Comparison of ENCODE assay signal across 29 cellular contexts in the genomic region with DNA sequence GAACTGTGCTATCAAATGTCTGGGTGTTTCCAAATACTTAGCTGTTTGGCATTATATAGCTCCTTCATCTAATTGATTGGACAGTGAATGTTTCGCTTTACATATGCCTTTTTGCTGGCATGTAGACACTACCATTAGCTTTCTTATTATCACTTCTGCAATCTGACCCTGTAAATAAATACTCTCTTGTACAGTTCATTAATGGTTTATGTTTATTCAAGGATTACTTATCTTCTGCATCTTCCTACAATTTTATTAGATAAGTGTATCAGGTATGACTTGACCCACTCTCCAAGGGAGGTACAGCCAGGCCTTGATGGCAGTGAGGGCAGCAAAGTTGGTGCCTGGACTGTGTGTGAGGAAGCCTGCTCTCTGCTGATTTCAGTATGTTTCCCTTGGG.
"Had no signal": no experiment of that assay in that cellular context is flagged by ENCODE, and none has a peak within 500 bp of the region (broad histone marks: within the 10 kb centered on the region; RNA-seq: fewer than 3 reads in every experiment).

No MANE protein-coding gene starts in this region.

- H3K27me3 ChIP-seq: adrenal gland, body of pancreas, esophagus squamous epithelium, gastroesophageal sphincter, heart right ventricle, hepatocyte had no signal

- H3K4me3 ChIP-seq: adrenal gland, body of pancreas, esophagus squamous epithelium, gastroesophageal sphincter, heart right ventricle, hepatocyte had no signal

- H3K36me3 Mint-ChIP-seq: activated naive CD8-positive, alpha-beta T cell; WTC11 had no signal

- H3K27ac ChIP-seq: adrenal gland, body of pancreas, epithelial cell of prostate, esophagus squamous epithelium, gastroesophageal sphincter, heart right ventricle, hepatocyte had no signal

- H3K4me1 Mint-ChIP-seq: activated CD4-positive, alpha-beta memory T cell treated with anti-CD3 and anti-CD28 coated beads, Interleukin-2, amount 10 ng/mL, durations not matched to agents 7 days and 5 days; activated CD4-positive, alpha-beta T cell treated with anti-CD3 and anti-CD28 coated beads, Interleukin-2, amount 10 ng/mL, durations not matched to agents 7 days and 5 days; activated naive CD8-positive, alpha-beta T cell treated with anti-CD3 and anti-CD28 coated beads, Interleukin-2, amount 50 U/mL, for 24 hours; activated T-helper 17 cell treated with anti-CD3 and anti-CD28 coated beads, Interleukin-2, amount 50 U/mL, for 72 hours; WTC11 had no signal

- ATAC-seq: activated naive CD8-positive, alpha-beta T cell treated with anti-CD3 and anti-CD28 coated beads, Interleukin-2, amount 50 U/mL, for 24 hours; activated T-cell treated with anti-CD3 and anti-CD28 coated beads, Interleukin-2, amount 50 U/mL, for 4 hours; activated T-helper 17 cell treated with anti-CD3 and anti-CD28 coated beads, Interleukin-2, amount 50 U/mL, for 72 hours; body of pancreas; gastroesophageal sphincter; heart right ventricle; WTC11 had no signal

- H3K9me3 Mint-ChIP-seq: activated CD4-positive, alpha-beta memory T cell treated with anti-CD3 and anti-CD28 coated beads, Interleukin-2, amount 10 ng/mL, durations not matched to agents 7 days and 5 days; activated CD4-positive, alpha-beta T cell treated with anti-CD3 and anti-CD28 coated beads, Interleukin-2, amount 10 ng/mL, durations not matched to agents 7 days and 5 days; activated naive CD8-positive, alpha-beta T cell treated with anti-CD3 and anti-CD28 coated beads, Interleukin-2, amount 50 U/mL, for 24 hours; WTC11 had no signal

- H3K4me3 Mint-ChIP-seq: activated CD4-positive, alpha-beta memory T cell treated with anti-CD3 and anti-CD28 coated beads, Interleukin-2, amount 10 ng/mL, durations not matched to agents 7 days and 5 days; activated CD4-positive, alpha-beta T cell treated with anti-CD3 and anti-CD28 coated beads, Interleukin-2, amount 10 ng/mL, durations not matched to agents 7 days and 5 days; activated naive CD8-positive, alpha-beta T cell; activated naive CD8-positive, alpha-beta T cell treated with anti-CD3 and anti-CD28 coated beads, Interleukin-2, amount 50 U/mL, for 24 hours; activated T-cell treated with anti-CD3 and anti-CD28 coated beads, Interleukin-2, amount 50 U/mL, for 4 hours; activated T-helper 17 cell treated with anti-CD3 and anti-CD28 coated beads, Interleukin-2, amount 50 U/mL, for 72 hours; WTC11 had no signal

- H3K27ac Mint-ChIP-seq: activated CD4-positive, alpha-beta memory T cell treated with anti-CD3 and anti-CD28 coated beads, Interleukin-2, amount 10 ng/mL, durations not matched to agents 7 days and 5 days; activated CD4-positive, alpha-beta T cell treated with anti-CD3 and anti-CD28 coated beads, Interleukin-2, amount 10 ng/mL, durations not matched to agents 7 days and 5 days; activated naive CD8-positive, alpha-beta T cell; activated naive CD8-positive, alpha-beta T cell treated with anti-CD3 and anti-CD28 coated beads, Interleukin-2, amount 50 U/mL, for 24 hours; activated T-helper 17 cell treated with anti-CD3 and anti-CD28 coated beads, Interleukin-2, amount 50 U/mL, for 72 hours; WTC11 had no signal

- H3K27me3 Mint-ChIP-seq: activated CD4-positive, alpha-beta memory T cell treated with anti-CD3 and anti-CD28 coated beads, Interleukin-2, amount 10 ng/mL, durations not matched to agents 7 days and 5 days; activated CD4-positive, alpha-beta T cell treated with anti-CD3 and anti-CD28 coated beads, Interleukin-2, amount 10 ng/mL, durations not matched to agents 7 days and 5 days; activated naive CD8-positive, alpha-beta T cell; activated naive CD8-positive, alpha-beta T cell treated with anti-CD3 and anti-CD28 coated beads, Interleukin-2, amount 50 U/mL, for 24 hours; activated T-helper 17 cell treated with anti-CD3 and anti-CD28 coated beads, Interleukin-2, amount 50 U/mL, for 72 hours had no signal

- DNase-seq: activated CD4-positive, alpha-beta memory T cell treated with anti-CD3 and anti-CD28 coated beads, Interleukin-2, amount 10 ng/mL, durations not matched to agents 7 days and 5 days; activated CD4-positive, alpha-beta T cell treated with anti-CD3 and anti-CD28 coated beads for 1 hour; activated CD4-positive, alpha-beta T cell treated with anti-CD3 and anti-CD28 coated beads for 4 hours; activated CD4-positive, alpha-beta T cell treated with anti-CD3 and anti-CD28 coated beads, Interleukin-2, amount 10 ng/mL, durations not matched to agents 7 days and 5 days; activated CD4-positive, alpha-beta T cell treated with anti-CD3 and anti-CD28 coated beads, Interleukin-2, amount 50 U/mL, for 4 hours; activated effector memory CD4-positive, alpha-beta T cell treated with Interleukin-2 at 50 U/mL for 16 hours; activated gamma-delta T cell treated with Interleukin-2 at 50 U/mL for 16 hours; activated naive CD4-positive, alpha-beta T cell treated with anti-CD3 and anti-CD28 coated beads, Interleukin-2, amount 50 U/mL, for 16 hours; activated naive CD4-positive, alpha-beta T cell treated with Interleukin-2 at 50 U/mL for 16 hours; activated naive CD8-positive, alpha-beta T cell treated with anti-CD3 and anti-CD28 coated beads, Interleukin-2, amount 50 U/mL, for 24 hours; activated T-cell treated with anti-CD3 and anti-CD28 coated beads, Interleukin-2, amount 50 U/mL, for 4 hours; adrenal gland; amygdala; aorta; body of pancreas; caudate nucleus; cortex of kidney; dermis blood vessel endothelial cell; effector CD8-positive, alpha-beta T cell; esophagus squamous epithelium; foreskin melanocyte; heart right ventricle; T-helper 2 cell had no signal
